Comparison of ENCODE assay signal across 19 cellular contexts in genomic region chr3:143608966-143609365, GRCh38.
A peak's percentile ranks its signal among the peaks of the same experiment; 100 is the strongest.
DNase-seq lines count a peak whose midpoint lies in the region; ATAC-seq and TF ChIP-seq lines count a peak whose summit lies in the region.
"Had no signal": no experiment of that assay in that cellular context is flagged by ENCODE, and none has a peak within 500 bp of the region (broad histone marks: within the 10 kb centered on the region; RNA-seq: fewer than 3 reads in every experiment).

No MANE protein-coding gene starts in this region.

- ATAC-seq in HG02884 (IDR thresholded peaks at IDR 0.05; ENCODE audit: unreplicated experiment) (no peak), HG03460 (IDR thresholded peaks at IDR 0.05; ENCODE audit: unreplicated experiment) (no peak), HG02970 (IDR thresholded peaks at IDR 0.05; ENCODE audit: low FRiP score, unreplicated experiment) (no peak)
- ATAC-seq: body of pancreas, left cardiac atrium, right lobe of liver, SK-N-SH treated with all-trans-retinoic acid at 6 μM for 48 hours had no signal

- H3K9me3 ChIP-seq in mammary epithelial cell (replicated peaks; ENCODE audit: insufficient read depth, low read length), result no peaks in the 10 kb centered on the region
- H3K9me3 ChIP-seq: body of pancreas, right lobe of liver, stomach had no signal

- H3K27ac Mint-ChIP-seq in osteocyte (ENCODE audit: unreplicated experiment), result peak overlapping the region; percentile 73
- H3K27ac Mint-ChIP-seq: activated naive CD4-positive, alpha-beta T cell treated with anti-CD3 and anti-CD28 coated beads, Interleukin-2, amount 10 ng/mL, durations not matched to agents 7 days and 5 days had no signal

- H3K27me3 Mint-ChIP-seq in osteocyte (ENCODE audit: unreplicated experiment), result no peaks in the 10 kb centered on the region
- H3K27me3 Mint-ChIP-seq: activated naive CD4-positive, alpha-beta T cell treated with anti-CD3 and anti-CD28 coated beads, Interleukin-2, amount 10 ng/mL, durations not matched to agents 7 days and 5 days had no signal

- H3K4me2 ChIP-seq in mammary epithelial cell (ENCODE audit: insufficient read depth, low read depth, low read length), result no peak overlapping the region

- peaks cover 59% of the 10 kb centered on the region for H3K4me1 Mint-ChIP-seq in osteocyte (ENCODE audit: unreplicated experiment)
- H3K4me1 Mint-ChIP-seq: activated naive CD4-positive, alpha-beta T cell treated with anti-CD3 and anti-CD28 coated beads, Interleukin-2, amount 10 ng/mL, durations not matched to agents 7 days and 5 days had no signal

- in situ Hi-C loops in mammary epithelial cell (cut with MboI; ENCODE audit: low sequenced_read_pairs in 2 of 2), result no loop called here

- no peaks in the 10 kb centered on the region for H3K4me1 ChIP-seq in mammary epithelial cell (ENCODE audit: insufficient read depth, low read length)
- H3K4me1 ChIP-seq: body of pancreas, right lobe of liver had no signal

- H3K36me3 Mint-ChIP-seq in osteocyte (ENCODE audit: unreplicated experiment), result peaks cover 1% of the 10 kb centered on the region
- H3K36me3 Mint-ChIP-seq: activated naive CD4-positive, alpha-beta T cell treated with anti-CD3 and anti-CD28 coated beads, Interleukin-2, amount 10 ng/mL, durations not matched to agents 7 days and 5 days had no signal

- H4K20me1 ChIP-seq in mammary epithelial cell (ENCODE audit: insufficient read depth, low read length), result no peaks in the 10 kb centered on the region

- H2AFZ ChIP-seq in mammary epithelial cell (ENCODE audit: low read depth, low read length), result no peak overlapping the region

- H3K27ac ChIP-seq in mammary epithelial cell (ENCODE audit: insufficient read depth, low read depth, low read length), result no peak overlapping the region
- H3K27ac ChIP-seq: body of pancreas, right lobe of liver, stomach had no signal

- H3K9me3 Mint-ChIP-seq in osteocyte (ENCODE audit: unreplicated experiment), result no peaks in the 10 kb centered on the region
- H3K9me3 Mint-ChIP-seq: activated naive CD4-positive, alpha-beta T cell treated with anti-CD3 and anti-CD28 coated beads, Interleukin-2, amount 10 ng/mL, durations not matched to agents 7 days and 5 days had no signal

- TF ChIP-seq CTCF in mammary epithelial cell (conservative IDR thresholded peaks at IDR 0.05 in 1 of 2, IDR thresholded peaks at IDR 0.05 in 1 of 2; ENCODE audit: extremely low read depth in 1 of 2, insufficient read depth in 1 of 2, low read depth in 1 of 2, low read length in 2 of 2) (no peak), osteocyte (IDR thresholded peaks at IDR 0.05) (no peak)

- 100% methylated on average over 5 of the region's 5 CpGs for WGBS in mammary epithelial cell (ENCODE audit: low coverage, missing lambda C conversion rate)

- H3K36me3 ChIP-seq in mammary epithelial cell (ENCODE audit: insufficient read depth, low read length), result no peaks in the 10 kb centered on the region
- H3K36me3 ChIP-seq: right lobe of liver, stomach had no signal

- intact Hi-C loops in mammary epithelial cell (cut with micrococcal nuclease), result no loop called here

- H3K27me3 ChIP-seq in mammary epithelial cell (ENCODE audit: insufficient read depth, low read length), result no peaks in the 10 kb centered on the region
- H3K27me3 ChIP-seq: body of pancreas, right lobe of liver, stomach had no signal

- H3K4me3 ChIP-seq in mammary epithelial cell (replicated peaks in 1 of 3; ENCODE audit: insufficient read depth in 1 of 3, low read depth in 2 of 3, low read length in 3 of 3), result no peak overlapping the region
- H3K4me3 ChIP-seq: body of pancreas, right lobe of liver, stomach had no signal

- H3K9ac ChIP-seq in mammary epithelial cell (ENCODE audit: insufficient read depth, low read length), result no peak overlapping the region

- H3K4me3 Mint-ChIP-seq in osteocyte (ENCODE audit: unreplicated experiment), result no peak overlapping the region
- H3K4me3 Mint-ChIP-seq: activated naive CD4-positive, alpha-beta T cell treated with anti-CD3 and anti-CD28 coated beads, Interleukin-2, amount 10 ng/mL, durations not matched to agents 7 days and 5 days had no signal

- CTCF ChIA-PET in mammary epithelial cell (lab: Charles Lee; ENCODE audit: low non-redundant PET), result no interaction called here

- peak; percentile 11 for DNase-seq in GM03348 (ENCODE audit: low spot score)
- peak; percentile 19 for DNase-seq in mammary epithelial cell
- DNase-seq in fibroblast of the conjunctiva (ENCODE audit: low read depth), result peak; percentile 89
- no peak for DNase-seq in osteocyte (ENCODE audit: extremely low spot score, unreplicated experiment)
- no peak for DNase-seq in activated gamma-delta T cell treated with Interleukin-2 at 50 U/mL for 16 hours
- DNase-seq: activated CD4-positive, alpha-beta T cell treated with anti-CD3 and anti-CD28 coated beads, Interleukin-2, amount 50 U/mL, for 1 hour; activated naive CD4-positive, alpha-beta T cell treated with anti-CD3 and anti-CD28 coated beads, Interleukin-2, amount 10 ng/mL, durations not matched to agents 7 days and 5 days; body of pancreas; left cardiac atrium; MV-4-11; NCI-H187 treated with DMSO at 0.1 percent for 48 hours; NCI-H446 treated with DMSO at 0.1 percent for 48 hours; right lobe of liver; stimulated activated CD4-positive, alpha-beta T cell treated with anti-CD3 and anti-CD28 coated beads, Interleukin-2, amount 100 ng/mL, for 24 hours; stomach had no signal

- dilution Hi-C loops in mammary epithelial cell (cut with HindIII; ENCODE audit: low sequenced_read_pairs), result no loop called here

- H3K79me2 ChIP-seq in mammary epithelial cell (ENCODE audit: insufficient read depth, low read length), result no peaks in the 10 kb centered on the region

- BruUV-seq in mammary epithelial cell (replicated peaks; lab: Mats Ljungman, UMichigan), result no TSS peak

Comparison
In these comparisons a context has a peak if more than half of its experiments do, and no peak if none do; other contexts are left out.
1. DNase-seq: peak in GM03348 (single experiment), mammary epithelial cell (single experiment) and fibroblast of the conjunctiva (single experiment); none in osteocyte (single experiment) and activated gamma-delta T cell treated with Interleukin-2 at 50 U/mL for 16 hours (single experiment).